Comparison of ENCODE assay signal across 8 cellular contexts in the genomic region with DNA sequence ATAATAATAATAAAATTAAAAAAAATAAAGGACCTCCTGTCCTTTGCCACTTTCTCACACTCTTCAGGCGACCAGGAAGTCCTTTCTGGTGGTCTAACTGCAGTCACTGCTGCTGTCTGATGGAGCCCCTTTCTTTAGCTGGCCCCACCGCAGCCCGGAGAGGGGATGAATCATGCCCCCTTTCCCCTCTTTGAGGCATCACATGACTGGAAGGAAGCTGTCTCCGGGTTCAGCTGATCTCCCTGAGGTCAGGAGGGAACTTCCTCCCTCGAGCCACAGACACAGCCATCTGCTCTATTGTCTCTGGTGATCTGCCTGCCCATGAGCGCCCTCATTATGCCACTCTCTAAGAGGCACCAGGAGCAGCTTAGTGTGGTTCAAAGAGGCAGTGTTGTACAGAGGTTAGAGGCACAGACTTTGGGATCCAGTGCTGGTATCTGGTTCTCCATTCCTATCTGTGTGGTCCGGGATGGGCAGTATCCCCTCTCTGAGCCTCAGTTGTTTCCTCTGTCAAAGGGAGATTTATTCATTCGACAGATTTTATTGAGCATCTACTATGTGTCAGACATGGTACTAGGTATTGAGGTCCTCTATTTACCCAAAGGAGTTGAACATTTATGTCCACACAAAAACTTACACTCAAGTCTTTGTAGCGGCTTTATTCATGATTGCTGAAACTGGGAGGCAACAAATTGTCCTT. TPM values are rescaled to one million over a fixed set of nuclear protein-coding genes. Genes with fewer than 3 reads are reported as not detected.
DNase-seq lines count a peak whose midpoint lies in the region; ATAC-seq and FAIRE-seq lines count a peak whose summit lies in the region.

No MANE protein-coding gene starts in this region.

- H3K4me1 ChIP-seq in duodenal mucosa (ENCODE audit: control insufficient read depth in 1 of 2, insufficient read depth in 2 of 2, low read length in 2 of 2) (peaks cover 7 to 24% of the 10 kb centered on the region in 2 donors), small intestine (ENCODE audit: control insufficient read depth in 2 of 2, insufficient read depth in 1 of 2, low read depth in 1 of 2, low read length in 1 of 2) (no peaks in the 10 kb centered on the region)

- H3K9me3 ChIP-seq in duodenal mucosa (ENCODE audit: control insufficient read depth in 1 of 2, low read length in 2 of 2) (no peaks in the 10 kb centered on the region), small intestine (ENCODE audit: control insufficient read depth, low read depth) (no peaks in the 10 kb centered on the region)

- 50 to 58% (median 51%) methylated on average over 9 of the region's 9 CpGs for WGBS in small intestine, 3 donors

- peak; percentile 40 for DNase-seq in GM19238 (ENCODE audit: insufficient read length, low spot score)
- DNase-seq in HUDEP-2 (lab: John Stamatoyannopoulos, UW; ENCODE audit: unreplicated experiment in 76 of 76) = peak in 67 of 76 experiments; percentile 11 to 79 (median 48)
- DNase-seq in activated CD4-positive, CD25-positive, alpha-beta regulatory T cell treated with anti-CD3 and anti-CD28 coated beads, Interleukin-2, amount 50 U/mL, for 72 hours = peak; percentile 71
- peak; percentile 25 for DNase-seq in small intestine
- no peak for DNase-seq in NCI-H2081 (lab: John Stamatoyannopoulos, UW)
- no peak for DNase-seq in NCI-H446 (lab: John Stamatoyannopoulos, UW)

- H3K36me3 ChIP-seq in duodenal mucosa (ENCODE audit: control insufficient read depth in 1 of 2, insufficient read depth in 2 of 2, low read length in 2 of 2) (no peaks in the 10 kb centered on the region), small intestine (ENCODE audit: control insufficient read depth in 2 of 2, insufficient read depth in 2 of 2, low read length in 2 of 2) (no peaks in the 10 kb centered on the region)

- no peak for ATAC-seq in GM21723 (IDR thresholded peaks at IDR 0.05; ENCODE audit: unreplicated experiment)

- no peak for FAIRE-seq in small intestine (lab: Jason Lieb, UNC)

- H3K27me3 ChIP-seq in duodenal mucosa (ENCODE audit: control insufficient read depth in 1 of 2, insufficient read depth in 2 of 2, low read length in 2 of 2) (no peaks in the 10 kb centered on the region), small intestine (ENCODE audit: control insufficient read depth in 2 of 2, insufficient read depth in 2 of 2, low read length in 2 of 2) (no peaks in the 10 kb centered on the region)

- H3K27ac ChIP-seq in duodenal mucosa (ENCODE audit: low read depth, low read length) (no peak overlapping the region), small intestine (ENCODE audit: low read depth in 1 of 2, low read length in 1 of 2) (peak overlapping the region; percentile 30 to 61)

- peak overlapping the region; percentile 20 to 34 for H3K4me3 ChIP-seq in duodenal mucosa (ENCODE audit: low read depth in 1 of 2, low read length in 2 of 2)
- no peak overlapping the region for H3K4me3 ChIP-seq in small intestine (ENCODE audit: low read depth in 1 of 2, low read length in 2 of 2)

- no peak overlapping the region for H3K9ac ChIP-seq in duodenal mucosa (ENCODE audit: low read depth in 1 of 2, low read length in 2 of 2)

RNA-seq across cellular contexts. Expression of gene VAV1, which starts 30.0 kb away (rescaled TPM):
- 1 to 10 TPM; 2.5 to 3.5 (median 3.2) TPM for polyA plus RNA-seq in small intestine

RNA-seq across cellular contexts. Expression of gene SH2D3A, which starts 35.3 kb away (rescaled TPM):
- polyA plus RNA-seq in small intestine = 10 to 100 TPM; 23.9 to 71.6 (median 55.0) TPM

Comparison
In these comparisons a context has a peak if more than half of its experiments do, and no peak if none do; other contexts are left out.
1. DNase-seq: peak in GM19238 (single experiment), HUDEP-2 (67 of 76), activated CD4-positive, CD25-positive, alpha-beta regulatory T cell treated with anti-CD3 and anti-CD28 coated beads, Interleukin-2, amount 50 U/mL, for 72 hours (single experiment) and small intestine (single experiment); none in NCI-H2081 (0 of 2) and NCI-H446 (0 of 2).
2. H3K4me3 ChIP-seq: peak in duodenal mucosa (2 of 2); none in small intestine (0 of 2).